In the genomic region with DNA sequence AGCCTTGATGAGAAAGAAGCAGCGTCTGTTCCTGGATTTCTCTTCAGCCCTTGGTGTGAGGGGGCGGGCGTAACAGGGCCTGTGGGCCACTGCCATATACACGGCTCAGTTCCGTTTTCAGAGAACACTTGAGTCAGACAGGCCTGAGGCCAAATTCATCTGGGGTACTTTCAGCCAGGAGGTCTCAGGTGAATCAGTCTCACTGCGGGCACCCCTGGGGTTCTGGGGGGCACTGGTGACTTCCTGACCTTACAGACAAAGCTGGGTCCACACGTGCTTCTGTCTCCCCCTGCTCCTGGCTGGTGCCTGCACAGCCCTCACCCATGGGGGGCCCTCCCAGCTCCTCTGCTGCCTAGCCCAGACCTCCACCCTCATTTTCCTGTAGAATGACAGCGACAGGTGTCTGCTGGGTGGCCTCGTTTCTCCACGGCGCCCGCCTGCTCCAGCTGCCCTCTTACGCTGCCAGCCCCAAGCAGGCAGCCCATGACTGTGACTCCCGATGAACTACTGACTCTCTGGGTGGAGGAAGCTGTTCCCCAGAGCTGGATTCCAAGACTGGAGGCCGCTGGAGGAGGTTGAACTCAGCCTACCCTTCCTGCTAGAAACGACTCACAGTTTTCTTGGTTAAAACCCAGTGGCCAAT, we compare ENCODE assay signal across 21 cellular contexts.
"Had no signal": no experiment of that assay in that cellular context is flagged by ENCODE, and none has a peak within 500 bp of the region (broad histone marks: within the 10 kb centered on the region; RNA-seq: fewer than 3 reads in every experiment).

No MANE protein-coding gene starts in this region.

- H3K36me3 Mint-ChIP-seq: naive B cell; stimulated activated naive B cell treated with anti-CD40 and anti-IgM and Interleukin-4, amounts not matched to agents 10 μg/mL and 1 μg/mL and 100 μg/mL, for 72 hours had no signal

- ATAC-seq: gastroesophageal sphincter; left cardiac atrium; lower lobe of right lung; stimulated activated naive B cell treated with anti-CD40 and anti-IgM and Interleukin-4, amounts not matched to agents 10 μg/mL and 1 μg/mL and 100 μg/mL, for 72 hours; stimulated activated naive CD8-positive, alpha-beta T cell treated with anti-CD3 and anti-CD28 coated beads, Interleukin-15, amount 100 ng/mL, for 72 hours had no signal

- H3K4me1 ChIP-seq: esophagus squamous epithelium, gastroesophageal sphincter, left ventricle myocardium inferior, lower lobe of right lung, sigmoid colon, testis, tibial nerve had no signal

- H3K36me3 ChIP-seq: esophagus squamous epithelium, gastroesophageal sphincter, left ventricle myocardium inferior, lower lobe of right lung, sigmoid colon, tibial nerve had no signal

- H3K9me3 Mint-ChIP-seq: nephron; stimulated activated naive CD8-positive, alpha-beta T cell treated with anti-CD3 and anti-CD28 coated beads, Interleukin-15, amount 100 ng/mL, for 72 hours had no signal

- H3K4me3 Mint-ChIP-seq: naive B cell; nephron; stimulated activated naive B cell treated with anti-CD40 and anti-IgM and Interleukin-4, amounts not matched to agents 10 μg/mL and 1 μg/mL and 100 μg/mL, for 72 hours; stimulated activated naive CD8-positive, alpha-beta T cell treated with anti-CD3 and anti-CD28 coated beads, Interleukin-15, amount 100 ng/mL, for 72 hours had no signal

- H3K27ac Mint-ChIP-seq: naive B cell; nephron; stimulated activated naive B cell treated with anti-CD40 and anti-IgM and Interleukin-4, amounts not matched to agents 10 μg/mL and 1 μg/mL and 100 μg/mL, for 72 hours; stimulated activated naive CD8-positive, alpha-beta T cell treated with anti-CD3 and anti-CD28 coated beads, Interleukin-15, amount 100 ng/mL, for 72 hours had no signal

- H3K27ac ChIP-seq: epithelial cell of prostate, esophagus squamous epithelium, gastroesophageal sphincter, left ventricle myocardium inferior, lower lobe of right lung, sigmoid colon, skin epidermis, testis, tibial nerve had no signal

- H3K4me1 Mint-ChIP-seq: naive B cell; stimulated activated naive B cell treated with anti-CD40 and anti-IgM and Interleukin-4, amounts not matched to agents 10 μg/mL and 1 μg/mL and 100 μg/mL, for 72 hours; stimulated activated naive CD8-positive, alpha-beta T cell treated with anti-CD3 and anti-CD28 coated beads, Interleukin-15, amount 100 ng/mL, for 72 hours had no signal

- H3K9me3 ChIP-seq: esophagus squamous epithelium, gastroesophageal sphincter, left ventricle myocardium inferior, lower lobe of right lung, sigmoid colon, testis, tibial nerve had no signal

- H3K27me3 Mint-ChIP-seq: naive B cell; stimulated activated naive B cell treated with anti-CD40 and anti-IgM and Interleukin-4, amounts not matched to agents 10 μg/mL and 1 μg/mL and 100 μg/mL, for 72 hours; stimulated activated naive CD8-positive, alpha-beta T cell treated with anti-CD3 and anti-CD28 coated beads, Interleukin-15, amount 100 ng/mL, for 72 hours had no signal

- H3K4me3 ChIP-seq: esophagus squamous epithelium, gastroesophageal sphincter, left ventricle myocardium inferior, lower lobe of right lung, sigmoid colon, skin epidermis, testis, tibial nerve had no signal

- H3K27me3 ChIP-seq: testis, tibial nerve had no signal

- DNase-seq: effector memory CD4-positive, alpha-beta T cell; esophagus squamous epithelium; foreskin fibroblast; glutamatergic neuron; kidney; left cardiac atrium; left ventricle myocardium inferior; lower lobe of right lung; mesenchymal stem cell; naive B cell; sigmoid colon; stimulated activated CD4-positive, alpha-beta T cell treated with anti-CD3 and anti-CD28 coated beads, Interleukin-2, amount 100 ng/mL, for 24 hours; stimulated activated CD4-positive, alpha-beta T cell treated with anti-CD3 and anti-CD28 coated beads, Interleukin-4, amount 100 ng/mL, for 4 hours; stimulated activated naive B cell treated with anti-CD40 and anti-IgM and Interleukin-4, amounts not matched to agents 10 μg/mL and 1 μg/mL and 100 μg/mL, for 72 hours; stimulated activated naive CD8-positive, alpha-beta T cell treated with anti-CD3 and anti-CD28 coated beads, Interleukin-15, amount 100 ng/mL, for 72 hours; testis had no signal
